ENCODE assay signal across 1 cellular context in the genomic region with DNA sequence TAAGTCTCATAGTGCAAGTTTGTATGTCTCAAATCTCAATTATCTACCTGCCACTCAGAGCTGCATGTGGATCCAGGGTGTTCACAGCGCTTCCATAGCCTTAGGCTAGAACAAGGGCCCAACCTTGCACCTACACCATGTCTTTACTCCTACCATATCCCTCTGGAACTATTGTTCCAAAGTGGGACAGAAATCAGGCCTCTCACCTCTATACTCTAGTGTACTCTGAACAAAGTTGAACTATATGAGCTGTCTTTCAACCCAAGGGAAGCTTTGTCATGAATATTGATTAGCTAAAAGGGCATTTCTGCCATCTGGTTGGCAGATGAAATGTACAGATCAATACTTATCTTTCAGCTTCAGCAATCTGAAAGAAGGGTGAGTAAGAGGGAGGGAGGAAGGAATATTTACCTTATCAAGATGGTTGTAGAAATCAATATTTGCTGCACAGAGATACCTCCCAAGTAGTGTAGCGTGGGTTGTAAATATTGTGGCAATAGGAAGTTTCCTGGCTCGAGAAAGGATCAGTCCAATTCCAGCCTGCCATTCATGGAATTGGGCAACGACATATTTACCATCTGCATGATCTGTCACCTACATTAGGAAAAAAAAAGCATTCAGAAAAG.
TF ChIP-seq lines count a peak whose summit lies in the region.

No MANE protein-coding gene starts in this region.

TF ChIP-seq in HepG2, 621 proteins besides CTCF, POLR2A, EP300 and RAD21 (continued from another document):
- TF ChIP-seq, protein P1, sequence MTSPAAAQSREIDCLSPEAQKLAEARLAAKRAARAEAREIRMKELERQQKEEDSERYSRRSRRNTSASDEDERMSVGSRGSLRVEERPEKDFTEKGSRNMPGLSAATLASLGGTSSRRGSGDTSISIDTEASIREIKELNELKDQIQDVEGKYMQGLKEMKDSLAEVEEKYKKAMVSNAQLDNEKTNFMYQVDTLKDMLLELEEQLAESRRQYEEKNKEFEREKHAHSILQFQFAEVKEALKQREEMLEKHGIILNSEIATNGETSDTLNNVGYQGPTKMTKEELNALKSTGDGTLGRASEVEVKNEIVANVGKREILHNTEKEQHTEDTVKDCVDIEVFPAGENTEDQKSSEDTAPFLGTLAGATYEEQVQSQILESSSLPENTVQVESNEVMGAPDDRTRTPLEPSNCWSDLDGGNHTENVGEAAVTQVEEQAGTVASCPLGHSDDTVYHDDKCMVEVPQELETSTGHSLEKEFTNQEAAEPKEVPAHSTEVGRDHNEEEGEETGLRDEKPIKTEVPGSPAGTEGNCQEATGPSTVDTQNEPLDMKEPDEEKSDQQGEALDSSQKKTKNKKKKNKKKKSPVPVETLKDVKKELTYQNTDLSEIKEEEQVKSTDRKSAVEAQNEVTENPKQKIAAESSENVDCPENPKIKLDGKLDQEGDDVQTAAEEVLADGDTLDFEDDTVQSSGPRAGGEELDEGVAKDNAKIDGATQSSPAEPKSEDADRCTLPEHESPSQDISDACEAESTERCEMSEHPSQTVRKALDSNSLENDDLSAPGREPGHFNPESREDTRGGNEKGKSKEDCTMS (CRISPR knock-in tag; conservative IDR thresholded peaks at IDR 0.05): no peak
- TF ChIP-seq, protein P2, sequence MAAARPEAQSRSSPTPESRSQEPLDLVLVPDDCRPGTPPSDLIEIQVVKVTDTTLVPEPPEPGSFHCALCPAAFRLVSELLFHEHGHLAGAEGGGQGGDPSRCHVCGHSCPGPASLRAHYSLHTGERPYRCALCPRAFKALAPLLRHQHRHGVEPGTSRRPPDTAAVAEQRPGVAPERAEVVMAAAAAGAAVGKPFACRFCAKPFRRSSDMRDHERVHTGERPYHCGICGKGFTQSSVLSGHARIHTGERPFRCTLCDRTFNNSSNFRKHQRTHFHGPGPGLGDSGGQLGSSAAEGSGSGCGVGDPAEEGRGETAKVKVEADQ (CRISPR knock-in tag; IDR thresholded peaks at IDR 0.05; ENCODE audit: borderline replicate concordance): no peak
- TF ChIP-seq, protein P3, sequence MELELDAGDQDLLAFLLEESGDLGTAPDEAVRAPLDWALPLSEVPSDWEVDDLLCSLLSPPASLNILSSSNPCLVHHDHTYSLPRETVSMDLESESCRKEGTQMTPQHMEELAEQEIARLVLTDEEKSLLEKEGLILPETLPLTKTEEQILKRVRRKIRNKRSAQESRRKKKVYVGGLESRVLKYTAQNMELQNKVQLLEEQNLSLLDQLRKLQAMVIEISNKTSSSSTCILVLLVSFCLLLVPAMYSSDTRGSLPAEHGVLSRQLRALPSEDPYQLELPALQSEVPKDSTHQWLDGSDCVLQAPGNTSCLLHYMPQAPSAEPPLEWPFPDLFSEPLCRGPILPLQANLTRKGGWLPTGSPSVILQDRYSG (CRISPR knock-in tag; IDR thresholded peaks at IDR 0.05): no peak
- TF ChIP-seq SP5 (CRISPR knock-in tag; IDR thresholded peaks at IDR 0.05; ENCODE audit: borderline replicate concordance, low read depth): no peak
- TF ChIP-seq TSC22D2 (CRISPR knock-in tag; IDR thresholded peaks at IDR 0.05; ENCODE audit: borderline replicate concordance): no peak
- TF ChIP-seq NR2C2 (CRISPR knock-in tag; IDR thresholded peaks at IDR 0.05; ENCODE audit: borderline replicate concordance): no peak
- no peak for TF ChIP-seq ZNF317 (CRISPR knock-in tag; IDR thresholded peaks at IDR 0.05)
- TF ChIP-seq ZNF83 (CRISPR knock-in tag; IDR thresholded peaks at IDR 0.05; ENCODE audit: borderline replicate concordance): no peak
- TF ChIP-seq ZNF615 (CRISPR knock-in tag; IDR thresholded peaks at IDR 0.05; ENCODE audit: borderline replicate concordance): no peak
- TF ChIP-seq, protein P4, sequence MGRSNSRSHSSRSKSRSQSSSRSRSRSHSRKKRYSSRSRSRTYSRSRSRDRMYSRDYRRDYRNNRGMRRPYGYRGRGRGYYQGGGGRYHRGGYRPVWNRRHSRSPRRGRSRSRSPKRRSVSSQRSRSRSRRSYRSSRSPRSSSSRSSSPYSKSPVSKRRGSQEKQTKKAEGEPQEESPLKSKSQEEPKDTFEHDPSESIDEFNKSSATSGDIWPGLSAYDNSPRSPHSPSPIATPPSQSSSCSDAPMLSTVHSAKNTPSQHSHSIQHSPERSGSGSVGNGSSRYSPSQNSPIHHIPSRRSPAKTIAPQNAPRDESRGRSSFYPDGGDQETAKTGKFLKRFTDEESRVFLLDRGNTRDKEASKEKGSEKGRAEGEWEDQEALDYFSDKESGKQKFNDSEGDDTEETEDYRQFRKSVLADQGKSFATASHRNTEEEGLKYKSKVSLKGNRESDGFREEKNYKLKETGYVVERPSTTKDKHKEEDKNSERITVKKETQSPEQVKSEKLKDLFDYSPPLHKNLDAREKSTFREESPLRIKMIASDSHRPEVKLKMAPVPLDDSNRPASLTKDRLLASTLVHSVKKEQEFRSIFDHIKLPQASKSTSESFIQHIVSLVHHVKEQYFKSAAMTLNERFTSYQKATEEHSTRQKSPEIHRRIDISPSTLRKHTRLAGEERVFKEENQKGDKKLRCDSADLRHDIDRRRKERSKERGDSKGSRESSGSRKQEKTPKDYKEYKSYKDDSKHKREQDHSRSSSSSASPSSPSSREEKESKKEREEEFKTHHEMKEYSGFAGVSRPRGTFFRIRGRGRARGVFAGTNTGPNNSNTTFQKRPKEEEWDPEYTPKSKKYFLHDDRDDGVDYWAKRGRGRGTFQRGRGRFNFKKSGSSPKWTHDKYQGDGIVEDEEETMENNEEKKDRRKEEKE (IDR thresholded peaks at IDR 0.05): no peak
- TF ChIP-seq, protein P5, sequence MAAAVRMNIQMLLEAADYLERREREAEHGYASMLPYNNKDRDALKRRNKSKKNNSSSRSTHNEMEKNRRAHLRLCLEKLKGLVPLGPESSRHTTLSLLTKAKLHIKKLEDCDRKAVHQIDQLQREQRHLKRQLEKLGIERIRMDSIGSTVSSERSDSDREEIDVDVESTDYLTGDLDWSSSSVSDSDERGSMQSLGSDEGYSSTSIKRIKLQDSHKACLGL (CRISPR knock-in tag; IDR thresholded peaks at IDR 0.05): no peak
- TF ChIP-seq ZNF256 (CRISPR knock-in tag; conservative IDR thresholded peaks at IDR 0.05): no peak
- TF ChIP-seq ZNF792 (CRISPR knock-in tag; IDR thresholded peaks at IDR 0.05): no peak
- TF ChIP-seq MLLT10 (CRISPR knock-in tag; IDR thresholded peaks at IDR 0.05): no peak
- peak; percentile 70 for TF ChIP-seq GATAD2A (CRISPR knock-in tag; IDR thresholded peaks at IDR 0.05)
- TF ChIP-seq MTF2 (CRISPR knock-in tag; IDR thresholded peaks at IDR 0.05; ENCODE audit: borderline replicate concordance): no peak
- TF ChIP-seq, protein P6, sequence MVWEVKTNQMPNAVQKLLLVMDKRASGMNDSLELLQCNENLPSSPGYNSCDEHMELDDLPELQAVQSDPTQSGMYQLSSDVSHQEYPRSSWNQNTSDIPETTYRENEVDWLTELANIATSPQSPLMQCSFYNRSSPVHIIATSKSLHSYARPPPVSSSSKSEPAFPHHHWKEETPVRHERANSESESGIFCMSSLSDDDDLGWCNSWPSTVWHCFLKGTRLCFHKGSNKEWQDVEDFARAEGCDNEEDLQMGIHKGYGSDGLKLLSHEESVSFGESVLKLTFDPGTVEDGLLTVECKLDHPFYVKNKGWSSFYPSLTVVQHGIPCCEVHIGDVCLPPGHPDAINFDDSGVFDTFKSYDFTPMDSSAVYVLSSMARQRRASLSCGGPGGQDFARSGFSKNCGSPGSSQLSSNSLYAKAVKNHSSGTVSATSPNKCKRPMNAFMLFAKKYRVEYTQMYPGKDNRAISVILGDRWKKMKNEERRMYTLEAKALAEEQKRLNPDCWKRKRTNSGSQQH (CRISPR knock-in tag; IDR thresholded peaks at IDR 0.05; ENCODE audit: low read depth): no peak
- TF ChIP-seq, protein P7, sequence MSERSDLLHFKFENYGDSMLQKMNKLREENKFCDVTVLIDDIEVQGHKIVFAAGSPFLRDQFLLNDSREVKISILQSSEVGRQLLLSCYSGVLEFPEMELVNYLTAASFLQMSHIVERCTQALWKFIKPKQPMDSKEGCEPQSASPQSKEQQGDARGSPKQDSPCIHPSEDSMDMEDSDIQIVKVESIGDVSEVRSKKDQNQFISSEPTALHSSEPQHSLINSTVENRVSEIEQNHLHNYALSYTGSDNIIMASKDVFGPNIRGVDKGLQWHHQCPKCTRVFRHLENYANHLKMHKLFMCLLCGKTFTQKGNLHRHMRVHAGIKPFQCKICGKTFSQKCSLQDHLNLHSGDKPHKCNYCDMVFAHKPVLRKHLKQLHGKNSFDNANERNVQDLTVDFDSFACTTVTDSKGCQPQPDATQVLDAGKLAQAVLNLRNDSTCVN (CRISPR knock-in tag; IDR thresholded peaks at IDR 0.05; ENCODE audit: borderline replicate concordance): no peak
- no peak for TF ChIP-seq FOXP1 (IDR thresholded peaks at IDR 0.05)
- TF ChIP-seq FOXP1 (CRISPR knock-in tag; IDR thresholded peaks at IDR 0.05): peak; percentile 11; the same call in 1 of the 2 replicates
- no peak for TF ChIP-seq ZBTB1 (CRISPR knock-in tag; IDR thresholded peaks at IDR 0.05; ENCODE audit: borderline replicate concordance)
- TF ChIP-seq ZNF777 (CRISPR knock-in tag; IDR thresholded peaks at IDR 0.05): no peak
- TF ChIP-seq TCF7 (IDR thresholded peaks at IDR 0.05; ENCODE audit: low read depth): peak; percentile 11; the same call in 1 of the 2 replicates
